8 cellular contexts compared by ENCODE assay signal in the genomic region with DNA sequence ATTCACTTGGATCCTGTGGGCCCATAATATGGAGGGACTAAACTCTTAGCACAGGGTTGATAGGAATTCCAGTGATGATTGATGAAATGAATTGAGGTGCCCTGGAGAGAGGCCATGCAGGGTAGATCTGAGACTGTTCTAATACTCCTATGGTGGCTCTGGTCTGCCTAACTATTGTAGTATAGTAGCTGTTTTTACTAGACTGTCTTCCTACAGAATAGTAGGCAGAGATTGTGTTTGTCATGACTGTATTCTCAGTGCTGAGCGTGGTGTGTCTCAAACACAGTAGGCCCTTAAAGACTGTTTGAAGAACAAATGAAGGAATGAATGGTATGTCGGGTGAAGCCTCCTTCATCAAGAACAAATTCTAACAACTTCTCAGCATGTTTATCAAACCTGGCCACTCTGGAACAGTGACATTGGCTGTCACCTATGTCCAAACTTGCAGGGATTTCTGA.
DNase-seq lines count a peak whose midpoint lies in the region; ATAC-seq, FAIRE-seq and TF ChIP-seq lines count a peak whose summit lies in the region.

No MANE protein-coding gene starts in this region.

- FAIRE-seq in astrocyte (lab: Jason Lieb, UNC), result no peak

- H3K9ac ChIP-seq in astrocyte (ENCODE audit: low read length), result no peak overlapping the region
- H3K9ac ChIP-seq in mucosa of rectum (ENCODE audit: low read depth in 1 of 2, low read length in 2 of 2), result no peak overlapping the region

- H3K36me3 Mint-ChIP-seq in astrocyte (ENCODE audit: low read depth, unreplicated experiment), result no peaks in the 10 kb centered on the region

- no peak overlapping the region for H3K27ac Mint-ChIP-seq in astrocyte (ENCODE audit: unreplicated experiment)

- peaks cover 11% of the 10 kb centered on the region for H3K4me1 Mint-ChIP-seq in astrocyte (ENCODE audit: low read depth, unreplicated experiment)

- in situ Hi-C loops in HAP-1 (cut with MboI; ENCODE audit: low sequenced_read_pairs), result no loop called here

- H3K27me3 Mint-ChIP-seq in astrocyte (ENCODE audit: low read depth, unreplicated experiment), result no peaks in the 10 kb centered on the region

- H3K79me2 ChIP-seq in astrocyte (ENCODE audit: insufficient read depth, low read length), result no peaks in the 10 kb centered on the region

- H2AFZ ChIP-seq in astrocyte (ENCODE audit: low read depth, low read length), result peak overlapping the region; percentile 84

- TF ChIP-seq CTCF in C4-2B (conservative IDR thresholded peaks at IDR 0.05) (no peak), astrocyte (IDR thresholded peaks at IDR 0.05; ENCODE audit: insufficient read depth, low read depth, low read length) (no peak)

- H3K4me1 ChIP-seq in astrocyte (ENCODE audit: insufficient read depth, low read length), result peaks cover 26% of the 10 kb centered on the region
- peaks cover 2 to 12% of the 10 kb centered on the region in 2 donors for H3K4me1 ChIP-seq in mucosa of rectum (ENCODE audit: control insufficient read depth in 2 of 2, insufficient read depth in 2 of 2, low read length in 2 of 2)
- H3K4me1 ChIP-seq in HAP-1, result peaks cover 41% of the 10 kb centered on the region

- no peak overlapping the region for H3K4me3 Mint-ChIP-seq in astrocyte (ENCODE audit: unreplicated experiment)

- H3K36me3 ChIP-seq in astrocyte (ENCODE audit: insufficient read depth, low read length), result no peaks in the 10 kb centered on the region
- no peaks in the 10 kb centered on the region for H3K36me3 ChIP-seq in mucosa of rectum (ENCODE audit: control insufficient read depth in 2 of 2, insufficient read depth in 2 of 2, low read length in 2 of 2)
- H3K36me3 ChIP-seq in HAP-1 (replicated peaks), result no peaks in the 10 kb centered on the region

- ATAC-seq in HG02623 (IDR thresholded peaks at IDR 0.05; ENCODE audit: unreplicated experiment), result peak; percentile 3

- H3K9me3 ChIP-seq in astrocyte (ENCODE audit: insufficient read depth, low read depth, low read length) (no peaks in the 10 kb centered on the region), mucosa of rectum (ENCODE audit: control insufficient read depth in 2 of 2, low read length in 2 of 2) (no peaks in the 10 kb centered on the region), HAP-1 (no peaks in the 10 kb centered on the region)

- H3K4me2 ChIP-seq in astrocyte (ENCODE audit: low read length), result peak overlapping the region; percentile 85

- H3K4me3 ChIP-seq in astrocyte (ENCODE audit: insufficient read depth, low read depth, low read length) (no peak overlapping the region), mucosa of rectum (ENCODE audit: low read length in 2 of 2) (no peak overlapping the region), HAP-1 (no peak overlapping the region)

- H4K20me1 ChIP-seq in astrocyte (ENCODE audit: insufficient read depth, low read length), result no peaks in the 10 kb centered on the region

- H3K27ac ChIP-seq in C4-2B (peak overlapping the region; percentile 71), astrocyte (ENCODE audit: low read depth, low read length) (peak overlapping the region; percentile 17), mucosa of rectum (ENCODE audit: low read depth in 2 of 2, low read length in 2 of 2) (peak overlapping the region; percentile 23 to 65)

- DNase-seq in astrocyte (ENCODE audit: low read depth), result peak; percentile 53
- DNase-seq in cerebellum (ENCODE audit: low spot score), result no peak
- DNase-seq in NCI-H1417 treated with DMSO at 0.1 percent for 48 hours (lab: John Stamatoyannopoulos, UW), result no peak
- no peak for DNase-seq in NCI-H146 (lab: John Stamatoyannopoulos, UW)
- DNase-seq in HAP-1 (ENCODE audit: low spot score in 2 of 2), result no peak

- no peaks in the 10 kb centered on the region for H3K9me3 Mint-ChIP-seq in astrocyte (ENCODE audit: unreplicated experiment)

- H3K27me3 ChIP-seq in astrocyte (ENCODE audit: insufficient read depth, low read length) (no peaks in the 10 kb centered on the region), mucosa of rectum (ENCODE audit: control insufficient read depth in 2 of 2, insufficient read depth in 2 of 2, low read length in 2 of 2) (no peaks in the 10 kb centered on the region), HAP-1 (ENCODE audit: low read depth) (no peaks in the 10 kb centered on the region)

Comparison
In these comparisons a context has a peak if more than half of its experiments do, and no peak if none do; other contexts are left out.
1. H3K27ac ChIP-seq: peak in every context shown above with its lines; median percentile 71 in C4-2B; 44 in mucosa of rectum; 17 in astrocyte.